In genomic region chr3:129006864-129007263, GRCh38 we compare ENCODE assay signal across 19 cellular contexts. TPM values are rescaled to one million over a fixed set of nuclear protein-coding genes. Genes with fewer than 3 reads are reported as not detected.
DNase-seq lines count a peak whose midpoint lies in the region; ATAC-seq and TF ChIP-seq lines count a peak whose summit lies in the region.
"Had no signal": no experiment of that assay in that cellular context is flagged by ENCODE, and none has a peak within 500 bp of the region (broad histone marks: within the 10 kb centered on the region; RNA-seq: fewer than 3 reads in every experiment).

No MANE protein-coding gene starts in this region.

- DNase-seq in left ventricle myocardium inferior, result no peak
- no peak for DNase-seq in Right ventricle myocardium inferior (ENCODE audit: missing footprints)
- DNase-seq in RPMI8226, result peak; percentile 25
- peak; percentile 81 for DNase-seq in myocyte (ENCODE audit: low read depth)
- DNase-seq in NCI-H1436 treated with DMSO at 0.1 percent for 48 hours (lab: John Stamatoyannopoulos, UW), result no peak
- DNase-seq in NOMO-1 treated with DMSO at 0.1 percent for 48 hours (lab: John Stamatoyannopoulos, UW; ENCODE audit: unreplicated experiment), result no peak
- DNase-seq: COR-L47; EL; HFFc6; Karpas-422; NCI-H187 treated with DMSO at 0.1 percent for 48 hours; NCI-H345; NCI-H526; NK-92 treated with Interleukin-12 subunit alpha and Interleukin-12 subunit beta, amount 100 ng/mL, for 24 hours; SJCRH30 had no signal

- no peaks in the 10 kb centered on the region for H3K36me3 ChIP-seq in left ventricle myocardium inferior
- H3K36me3 ChIP-seq: SJCRH30 had no signal

- no peaks in the 10 kb centered on the region for H3K9me3 ChIP-seq in left ventricle myocardium inferior (replicated peaks)
- H3K9me3 ChIP-seq: SJCRH30 had no signal

- intact Hi-C loops in left ventricle myocardium inferior (cut with micrococcal nuclease) (no loop called here), Right ventricle myocardium inferior (cut with DNase I) (no loop called here)

- TF ChIP-seq CTCF in left ventricle myocardium inferior (IDR thresholded peaks at IDR 0.05; ENCODE audit: borderline replicate concordance), result no peak

- peaks cover 68% of the 10 kb centered on the region for H3K4me1 ChIP-seq in left ventricle myocardium inferior

- peak overlapping the region; percentile 77 for H3K27ac ChIP-seq in left ventricle myocardium inferior (replicated peaks)
- H3K27ac ChIP-seq: RWPE1, SJCRH30 had no signal

- peaks cover 56% of the 10 kb centered on the region for H3K27me3 ChIP-seq in left ventricle myocardium inferior (ENCODE audit: low read depth)
- H3K27me3 ChIP-seq: SJCRH30 had no signal

- no peak overlapping the region for H3K4me3 ChIP-seq in left ventricle myocardium inferior
- H3K4me3 ChIP-seq: SJCRH30 had no signal

- ATAC-seq in Right ventricle myocardium inferior (no peak), GM21717 (IDR thresholded peaks at IDR 0.05; ENCODE audit: unreplicated experiment) (no peak), HG02588 (IDR thresholded peaks at IDR 0.05; ENCODE audit: unreplicated experiment) (no peak)

RNA-seq across cellular contexts. Expression of gene EFCC1, which starts 5.8 kb away (rescaled TPM):
- total RNA-seq in left ventricle myocardium inferior, result 1.5 TPM
- total RNA-seq in Right ventricle myocardium inferior, result 2.3 TPM
- total RNA-seq in myocyte, result 1.6 and 4.6 TPM in 2 replicates
- 1.6 TPM for polyA plus RNA-seq in myocyte (2012)
- total RNA-seq: HFFc6 had no signal

RNA-seq across cellular contexts. Expression of gene CFAP92, which starts 13.0 kb away (rescaled TPM):
- total RNA-seq in left ventricle myocardium inferior, result 0.25 TPM
- total RNA-seq in Right ventricle myocardium inferior, result 0.49 TPM
- total RNA-seq in myocyte, result 0.05 and 0.08 TPM in 2 replicates
- 0.64 TPM for polyA plus RNA-seq in myocyte (2012)
- total RNA-seq: HFFc6 had no signal

RNA-seq across cellular contexts. Expression of gene GP9, which starts 53.7 kb away (rescaled TPM):
- total RNA-seq in left ventricle myocardium inferior (not detected), Right ventricle myocardium inferior (not detected), myocyte (not detected in 2 replicates)
- polyA plus RNA-seq in myocyte (2012), result not detected
- total RNA-seq: A172, HFFc6, SJCRH30 had no signal

Comparison
In these comparisons a context has a peak if more than half of its experiments do, and no peak if none do; other contexts are left out.
1. DNase-seq: peak in RPMI8226 (single experiment) and myocyte (single experiment); none in left ventricle myocardium inferior (single experiment), Right ventricle myocardium inferior (single experiment), NCI-H1436 treated with DMSO at 0.1 percent for 48 hours (single experiment) and NOMO-1 treated with DMSO at 0.1 percent for 48 hours (single experiment).